Comparison of ENCODE assay signal across 1 cellular context in the genomic region with DNA sequence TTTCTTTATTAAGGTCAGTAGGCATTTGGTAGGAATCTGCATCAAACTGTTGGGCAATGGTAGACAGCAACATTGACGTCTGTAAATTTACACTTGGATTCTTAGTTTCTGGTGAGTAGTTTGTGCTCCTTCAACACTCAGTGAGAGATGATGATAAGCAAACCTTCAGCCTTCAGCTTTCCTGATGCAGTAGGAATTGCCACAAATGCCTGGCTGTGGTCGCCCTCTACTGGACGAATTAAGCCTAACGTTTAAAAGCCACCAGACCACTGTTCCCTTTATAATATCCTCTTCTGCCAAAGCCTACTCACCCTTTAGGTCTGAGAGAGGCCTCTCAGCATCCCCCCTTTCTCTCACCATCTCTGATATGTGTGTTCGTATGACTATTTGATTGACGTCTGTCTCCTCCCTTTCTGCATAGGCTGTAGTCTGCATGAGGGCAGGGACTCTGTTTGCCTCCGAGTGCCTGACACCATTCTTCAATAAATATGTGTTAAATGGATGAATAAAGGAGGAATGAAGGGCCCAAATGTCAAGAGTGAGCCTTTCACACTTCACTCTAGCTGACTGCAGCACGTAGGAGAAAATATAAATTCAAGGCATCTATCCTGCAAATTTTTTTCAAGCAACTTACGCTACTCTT.
TF ChIP-seq lines count a peak whose summit lies in the region.

No MANE protein-coding gene starts in this region.

TF ChIP-seq in HepG2, 621 proteins besides CTCF, POLR2A, EP300 and RAD21 (continued from another document and continues in another):
- TF ChIP-seq, protein P1, sequence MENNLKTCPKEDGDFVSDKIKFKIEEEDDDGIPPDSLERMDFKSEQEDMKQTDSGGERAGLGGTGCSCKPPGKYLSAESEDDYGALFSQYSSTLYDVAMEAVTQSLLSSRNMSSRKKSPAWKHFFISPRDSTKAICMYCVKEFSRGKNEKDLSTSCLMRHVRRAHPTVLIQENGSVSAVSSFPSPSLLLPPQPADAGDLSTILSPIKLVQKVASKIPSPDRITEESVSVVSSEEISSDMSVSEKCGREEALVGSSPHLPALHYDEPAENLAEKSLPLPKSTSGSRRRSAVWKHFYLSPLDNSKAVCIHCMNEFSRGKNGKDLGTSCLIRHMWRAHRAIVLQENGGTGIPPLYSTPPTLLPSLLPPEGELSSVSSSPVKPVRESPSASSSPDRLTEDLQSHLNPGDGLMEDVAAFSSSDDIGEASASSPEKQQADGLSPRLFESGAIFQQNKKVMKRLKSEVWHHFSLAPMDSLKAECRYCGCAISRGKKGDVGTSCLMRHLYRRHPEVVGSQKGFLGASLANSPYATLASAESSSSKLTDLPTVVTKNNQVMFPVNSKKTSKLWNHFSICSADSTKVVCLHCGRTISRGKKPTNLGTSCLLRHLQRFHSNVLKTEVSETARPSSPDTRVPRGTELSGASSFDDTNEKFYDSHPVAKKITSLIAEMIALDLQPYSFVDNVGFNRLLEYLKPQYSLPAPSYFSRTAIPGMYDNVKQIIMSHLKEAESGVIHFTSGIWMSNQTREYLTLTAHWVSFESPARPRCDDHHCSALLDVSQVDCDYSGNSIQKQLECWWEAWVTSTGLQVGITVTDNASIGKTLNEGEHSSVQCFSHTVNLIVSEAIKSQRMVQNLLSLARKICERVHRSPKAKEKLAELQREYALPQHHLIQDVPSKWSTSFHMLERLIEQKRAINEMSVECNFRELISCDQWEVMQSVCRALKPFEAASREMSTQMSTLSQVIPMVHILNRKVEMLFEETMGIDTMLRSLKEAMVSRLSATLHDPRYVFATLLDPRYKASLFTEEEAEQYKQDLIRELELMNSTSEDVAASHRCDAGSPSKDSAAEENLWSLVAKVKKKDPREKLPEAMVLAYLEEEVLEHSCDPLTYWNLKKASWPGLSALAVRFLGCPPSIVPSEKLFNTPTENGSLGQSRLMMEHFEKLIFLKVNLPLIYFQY (CRISPR knock-in tag; IDR thresholded peaks at IDR 0.05; ENCODE audit: borderline replicate concordance) = no peak
- TF ChIP-seq HMG20B (CRISPR knock-in tag; conservative IDR thresholded peaks at IDR 0.05) (no peak), ZIK1 (CRISPR knock-in tag; IDR thresholded peaks at IDR 0.05; ENCODE audit: borderline replicate concordance, low read depth) (no peak), GPN1 (CRISPR knock-in tag; IDR thresholded peaks at IDR 0.05; ENCODE audit: borderline replicate concordance) (no peak), MTF2 (CRISPR knock-in tag; IDR thresholded peaks at IDR 0.05; ENCODE audit: borderline replicate concordance) (no peak), GATAD2A (CRISPR knock-in tag; IDR thresholded peaks at IDR 0.05) (0 out of 2 replicates have a peak, but pooled peaks have one; percentile 40), NCOA1 (CRISPR knock-in tag; IDR thresholded peaks at IDR 0.05) (no peak), PHF8 (CRISPR knock-in tag; IDR thresholded peaks at IDR 0.05) (no peak), HMGA1 (CRISPR knock-in tag; conservative IDR thresholded peaks at IDR 0.05) (no peak), ZNF788 (CRISPR knock-in tag; IDR thresholded peaks at IDR 0.05; ENCODE audit: borderline replicate concordance) (no peak), MXD4 (CRISPR knock-in tag; IDR thresholded peaks at IDR 0.05) (no peak), IRF2 (CRISPR knock-in tag; IDR thresholded peaks at IDR 0.05) (peak; percentile 62; the same call in 1 of the 2 replicates), NFIC (IDR thresholded peaks at IDR 0.05; ENCODE audit: low read length) (no peak), RFXAP (CRISPR knock-in tag; IDR thresholded peaks at IDR 0.05; ENCODE audit: borderline replicate concordance) (no peak), THAP11 (CRISPR knock-in tag; IDR thresholded peaks at IDR 0.05) (0 out of 2 replicates have a peak, but pooled peaks have one; percentile 58), SIN3B (IDR thresholded peaks at IDR 0.05; ENCODE audit: low read length) (no peak), KDM2A (CRISPR knock-in tag; IDR thresholded peaks at IDR 0.05; ENCODE audit: borderline replicate concordance, low read depth) (no peak), DNMT1 (CRISPR knock-in tag; IDR thresholded peaks at IDR 0.05) (no peak), KAT7 (CRISPR knock-in tag; IDR thresholded peaks at IDR 0.05; ENCODE audit: borderline replicate concordance) (no peak), CREM (IDR thresholded peaks at IDR 0.05) (no peak), CREM (CRISPR knock-in tag; IDR thresholded peaks at IDR 0.05) (no peak), ZMYM2 (CRISPR knock-in tag; IDR thresholded peaks at IDR 0.05) (no peak), SMC3 (IDR thresholded peaks at IDR 0.05; ENCODE audit: low read length) (peak; percentile 95), ZNF660 (CRISPR knock-in tag; IDR thresholded peaks at IDR 0.05; ENCODE audit: borderline replicate concordance, low read depth) (no peak), SMARCC2 (IDR thresholded peaks at IDR 0.05) (no peak), ZSCAN9 (CRISPR knock-in tag; IDR thresholded peaks at IDR 0.05; ENCODE audit: borderline replicate concordance) (no peak), ZNF703 (CRISPR knock-in tag; IDR thresholded peaks at IDR 0.05; ENCODE audit: borderline replicate concordance) (no peak), KLF11 (CRISPR knock-in tag; IDR thresholded peaks at IDR 0.05) (0 out of 2 replicates have a peak, but pooled peaks have one; percentile 36), ZNF343 (CRISPR knock-in tag; IDR thresholded peaks at IDR 0.05) (no peak), HMG20A (CRISPR knock-in tag; IDR thresholded peaks at IDR 0.05; ENCODE audit: borderline replicate concordance) (no peak), ARNT2 (CRISPR knock-in tag; IDR thresholded peaks at IDR 0.05; ENCODE audit: low read depth) (no peak), PITX1 (CRISPR knock-in tag; IDR thresholded peaks at IDR 0.05) (peak; percentile 46; the same call in 1 of the 2 replicates), ZNF224 (CRISPR knock-in tag; IDR thresholded peaks at IDR 0.05) (no peak), SNAPC2 (CRISPR knock-in tag; IDR thresholded peaks at IDR 0.05) (no peak), ZNF124 (CRISPR knock-in tag; IDR thresholded peaks at IDR 0.05) (peak; percentile 59; the same call in 1 of the 2 replicates), EHMT2 (IDR thresholded peaks at IDR 0.05; ENCODE audit: borderline replicate concordance, low read depth, low read length) (no peak), PHF5A (CRISPR knock-in tag; IDR thresholded peaks at IDR 0.05; ENCODE audit: low read depth, unreplicated experiment) (no peak), ZSCAN30 (CRISPR knock-in tag; IDR thresholded peaks at IDR 0.05) (no peak)
- TF ChIP-seq, protein P2, sequence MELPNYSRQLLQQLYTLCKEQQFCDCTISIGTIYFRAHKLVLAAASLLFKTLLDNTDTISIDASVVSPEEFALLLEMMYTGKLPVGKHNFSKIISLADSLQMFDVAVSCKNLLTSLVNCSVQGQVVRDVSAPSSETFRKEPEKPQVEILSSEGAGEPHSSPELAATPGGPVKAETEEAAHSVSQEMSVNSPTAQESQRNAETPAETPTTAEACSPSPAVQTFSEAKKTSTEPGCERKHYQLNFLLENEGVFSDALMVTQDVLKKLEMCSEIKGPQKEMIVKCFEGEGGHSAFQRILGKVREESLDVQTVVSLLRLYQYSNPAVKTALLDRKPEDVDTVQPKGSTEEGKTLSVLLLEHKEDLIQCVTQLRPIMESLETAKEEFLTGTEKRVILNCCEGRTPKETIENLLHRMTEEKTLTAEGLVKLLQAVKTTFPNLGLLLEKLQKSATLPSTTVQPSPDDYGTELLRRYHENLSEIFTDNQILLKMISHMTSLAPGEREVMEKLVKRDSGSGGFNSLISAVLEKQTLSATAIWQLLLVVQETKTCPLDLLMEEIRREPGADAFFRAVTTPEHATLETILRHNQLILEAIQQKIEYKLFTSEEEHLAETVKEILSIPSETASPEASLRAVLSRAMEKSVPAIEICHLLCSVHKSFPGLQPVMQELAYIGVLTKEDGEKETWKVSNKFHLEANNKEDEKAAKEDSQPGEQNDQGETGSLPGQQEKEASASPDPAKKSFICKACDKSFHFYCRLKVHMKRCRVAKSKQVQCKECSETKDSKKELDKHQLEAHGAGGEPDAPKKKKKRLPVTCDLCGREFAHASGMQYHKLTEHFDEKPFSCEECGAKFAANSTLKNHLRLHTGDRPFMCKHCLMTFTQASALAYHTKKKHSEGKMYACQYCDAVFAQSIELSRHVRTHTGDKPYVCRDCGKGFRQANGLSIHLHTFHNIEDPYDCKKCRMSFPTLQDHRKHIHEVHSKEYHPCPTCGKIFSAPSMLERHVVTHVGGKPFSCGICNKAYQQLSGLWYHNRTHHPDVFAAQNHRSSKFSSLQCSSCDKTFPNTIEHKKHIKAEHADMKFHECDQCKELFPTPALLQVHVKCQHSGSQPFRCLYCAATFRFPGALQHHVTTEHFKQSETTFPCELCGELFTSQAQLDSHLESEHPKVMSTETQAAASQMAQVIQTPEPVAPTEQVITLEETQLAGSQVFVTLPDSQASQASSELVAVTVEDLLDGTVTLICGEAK (IDR thresholded peaks at IDR 0.05) = no peak
- TF ChIP-seq, protein P2 (CRISPR knock-in tag; IDR thresholded peaks at IDR 0.05) = no peak
- TF ChIP-seq, protein P3, sequence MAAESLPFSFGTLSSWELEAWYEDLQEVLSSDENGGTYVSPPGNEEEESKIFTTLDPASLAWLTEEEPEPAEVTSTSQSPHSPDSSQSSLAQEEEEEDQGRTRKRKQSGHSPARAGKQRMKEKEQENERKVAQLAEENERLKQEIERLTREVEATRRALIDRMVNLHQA (CRISPR knock-in tag; IDR thresholded peaks at IDR 0.05) = no peak
- TF ChIP-seq, protein P4, sequence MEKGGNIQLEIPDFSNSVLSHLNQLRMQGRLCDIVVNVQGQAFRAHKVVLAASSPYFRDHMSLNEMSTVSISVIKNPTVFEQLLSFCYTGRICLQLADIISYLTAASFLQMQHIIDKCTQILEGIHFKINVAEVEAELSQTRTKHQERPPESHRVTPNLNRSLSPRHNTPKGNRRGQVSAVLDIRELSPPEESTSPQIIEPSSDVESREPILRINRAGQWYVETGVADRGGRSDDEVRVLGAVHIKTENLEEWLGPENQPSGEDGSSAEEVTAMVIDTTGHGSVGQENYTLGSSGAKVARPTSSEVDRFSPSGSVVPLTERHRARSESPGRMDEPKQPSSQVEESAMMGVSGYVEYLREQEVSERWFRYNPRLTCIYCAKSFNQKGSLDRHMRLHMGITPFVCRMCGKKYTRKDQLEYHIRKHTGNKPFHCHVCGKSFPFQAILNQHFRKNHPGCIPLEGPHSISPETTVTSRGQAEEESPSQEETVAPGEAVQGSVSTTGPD (CRISPR knock-in tag; IDR thresholded peaks at IDR 0.05) = no peak
- TF ChIP-seq, protein P5, sequence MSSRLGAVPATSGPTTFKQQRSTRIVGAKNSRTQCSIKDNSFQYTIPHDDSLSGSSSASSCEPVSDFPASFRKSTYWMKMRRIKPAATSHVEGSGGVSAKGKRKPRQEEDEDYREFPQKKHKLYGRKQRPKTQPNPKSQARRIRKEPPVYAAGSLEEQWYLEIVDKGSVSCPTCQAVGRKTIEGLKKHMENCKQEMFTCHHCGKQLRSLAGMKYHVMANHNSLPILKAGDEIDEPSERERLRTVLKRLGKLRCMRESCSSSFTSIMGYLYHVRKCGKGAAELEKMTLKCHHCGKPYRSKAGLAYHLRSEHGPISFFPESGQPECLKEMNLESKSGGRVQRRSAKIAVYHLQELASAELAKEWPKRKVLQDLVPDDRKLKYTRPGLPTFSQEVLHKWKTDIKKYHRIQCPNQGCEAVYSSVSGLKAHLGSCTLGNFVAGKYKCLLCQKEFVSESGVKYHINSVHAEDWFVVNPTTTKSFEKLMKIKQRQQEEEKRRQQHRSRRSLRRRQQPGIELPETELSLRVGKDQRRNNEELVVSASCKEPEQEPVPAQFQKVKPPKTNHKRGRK (CRISPR knock-in tag; IDR thresholded peaks at IDR 0.05) = no peak
- TF ChIP-seq, protein P6, sequence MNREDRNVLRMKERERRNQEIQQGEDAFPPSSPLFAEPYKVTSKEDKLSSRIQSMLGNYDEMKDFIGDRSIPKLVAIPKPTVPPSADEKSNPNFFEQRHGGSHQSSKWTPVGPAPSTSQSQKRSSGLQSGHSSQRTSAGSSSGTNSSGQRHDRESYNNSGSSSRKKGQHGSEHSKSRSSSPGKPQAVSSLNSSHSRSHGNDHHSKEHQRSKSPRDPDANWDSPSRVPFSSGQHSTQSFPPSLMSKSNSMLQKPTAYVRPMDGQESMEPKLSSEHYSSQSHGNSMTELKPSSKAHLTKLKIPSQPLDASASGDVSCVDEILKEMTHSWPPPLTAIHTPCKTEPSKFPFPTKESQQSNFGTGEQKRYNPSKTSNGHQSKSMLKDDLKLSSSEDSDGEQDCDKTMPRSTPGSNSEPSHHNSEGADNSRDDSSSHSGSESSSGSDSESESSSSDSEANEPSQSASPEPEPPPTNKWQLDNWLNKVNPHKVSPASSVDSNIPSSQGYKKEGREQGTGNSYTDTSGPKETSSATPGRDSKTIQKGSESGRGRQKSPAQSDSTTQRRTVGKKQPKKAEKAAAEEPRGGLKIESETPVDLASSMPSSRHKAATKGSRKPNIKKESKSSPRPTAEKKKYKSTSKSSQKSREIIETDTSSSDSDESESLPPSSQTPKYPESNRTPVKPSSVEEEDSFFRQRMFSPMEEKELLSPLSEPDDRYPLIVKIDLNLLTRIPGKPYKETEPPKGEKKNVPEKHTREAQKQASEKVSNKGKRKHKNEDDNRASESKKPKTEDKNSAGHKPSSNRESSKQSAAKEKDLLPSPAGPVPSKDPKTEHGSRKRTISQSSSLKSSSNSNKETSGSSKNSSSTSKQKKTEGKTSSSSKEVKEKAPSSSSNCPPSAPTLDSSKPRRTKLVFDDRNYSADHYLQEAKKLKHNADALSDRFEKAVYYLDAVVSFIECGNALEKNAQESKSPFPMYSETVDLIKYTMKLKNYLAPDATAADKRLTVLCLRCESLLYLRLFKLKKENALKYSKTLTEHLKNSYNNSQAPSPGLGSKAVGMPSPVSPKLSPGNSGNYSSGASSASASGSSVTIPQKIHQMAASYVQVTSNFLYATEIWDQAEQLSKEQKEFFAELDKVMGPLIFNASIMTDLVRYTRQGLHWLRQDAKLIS (CRISPR knock-in tag; IDR thresholded peaks at IDR 0.05) = no peak
